Comparison of ENCODE assay signal across 1 cellular context in genomic region chr1:12052997-12053686, GRCh38.
TF ChIP-seq lines count a peak whose summit lies in the region.

No MANE protein-coding gene starts in this region.

TF ChIP-seq in GM12878, 131 proteins besides CTCF, POLR2A, EP300 and RAD21 (continued from another document):
- peak; percentile 14; the same call in 1 of the 2 replicates for TF ChIP-seq SMC3 (IDR thresholded peaks at IDR 0.05; ENCODE audit: borderline replicate concordance, low read length)
- TF ChIP-seq ZNF384 (IDR thresholded peaks at IDR 0.05; ENCODE audit: borderline replicate concordance, low read depth, low read length): peak; percentile 83
- no peak for TF ChIP-seq TAF1 (IDR thresholded peaks at IDR 0.05; ENCODE audit: borderline replicate concordance, low read depth, low read length)
- TF ChIP-seq RELA (IDR thresholded peaks at IDR 0.05; ENCODE audit: borderline replicate concordance, partially characterized antibody): no peak
- TF ChIP-seq YY1 (IDR thresholded peaks at IDR 0.05; ENCODE audit: low read depth, low read length): peak; percentile 30
- no peak for TF ChIP-seq POLR2AphosphoS2 (IDR thresholded peaks at IDR 0.05; ENCODE audit: low read depth, low read length)
TF ChIP-seq in GM12878: peak in this region for 4.
